ENCODE assay signal across 8 cellular contexts in the genomic region with DNA sequence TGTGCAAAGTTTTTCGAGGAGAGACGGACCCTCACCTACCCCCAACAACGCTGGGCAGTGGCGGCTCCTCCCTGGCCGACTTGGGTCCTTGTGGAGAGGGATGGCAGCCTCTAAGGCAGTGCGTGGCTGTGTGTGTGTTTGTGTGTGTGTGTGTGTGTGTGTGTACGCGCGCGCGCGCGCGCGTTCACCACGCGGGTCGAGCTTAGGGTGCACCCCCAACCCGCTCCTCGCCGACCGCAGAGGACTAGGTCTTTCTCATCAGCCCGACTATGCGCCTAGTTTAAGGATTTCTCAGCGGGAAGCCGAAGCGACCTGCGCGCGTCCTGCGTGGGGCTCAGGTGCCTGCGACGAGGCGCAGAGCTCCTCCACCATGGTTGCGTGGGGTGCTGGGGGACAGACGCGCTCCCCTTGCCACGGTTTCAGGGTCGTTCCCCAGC. TPM values are rescaled to one million over a fixed set of nuclear protein-coding genes. Genes with fewer than 3 reads are reported as not detected.
DNase-seq lines count a peak whose midpoint lies in the region; ATAC-seq, FAIRE-seq and TF ChIP-seq lines count a peak whose summit lies in the region.

No MANE protein-coding gene starts in this region.

- H3K27ac Mint-ChIP-seq in T-helper 17 cell (no peak overlapping the region), neural crest cell (ENCODE audit: unreplicated experiment) (peak overlapping the region; percentile 95)

- no peak for TF ChIP-seq CTCF in fibroblast of pulmonary artery (IDR thresholded peaks at IDR 0.05; ENCODE audit: low read length, missing control alignments)
- TF ChIP-seq CTCF in neural crest cell (conservative IDR thresholded peaks at IDR 0.05) = no peak

- peak; percentile 40 for ATAC-seq in T-helper 17 cell

- no peak for DNase-seq in T-helper 17 cell
- no peak for DNase-seq in fibroblast of pulmonary artery (ENCODE audit: low read depth)
- no peak for DNase-seq in neural crest cell (ENCODE audit: low read depth, low spot score)
- DNase-seq in HTR-8/SVneo (ENCODE audit: insufficient read length, low spot score) = no peak
- DNase-seq in stimulated activated CD4-positive, alpha-beta T cell treated with anti-CD3 and anti-CD28 coated beads, Interleukin-2, amount 100 ng/mL, for 48 hours = no peak
- DNase-seq in SKM-1 treated with dmso at 0.1 percent for 144 hours (lab: John Stamatoyannopoulos, UW; ENCODE audit: unreplicated experiment) = no peak
- DNase-seq in cerebellar nuclear complex (lab: John Stamatoyannopoulos, UW) = no peak

- peak overlapping the region; percentile 91 for H3K4me3 Mint-ChIP-seq in T-helper 17 cell
- H3K4me3 Mint-ChIP-seq in neural crest cell = peak overlapping the region; percentile 98

- H3K4me1 Mint-ChIP-seq in T-helper 17 cell = peaks cover 21% of the 10 kb centered on the region
- H3K4me1 Mint-ChIP-seq in neural crest cell = peaks cover 52% of the 10 kb centered on the region

- H3K9me3 ChIP-seq in T-helper 17 cell (ENCODE audit: control insufficient read depth, low read length, poor library complexity, severe bottlenecking) = no peaks in the 10 kb centered on the region

- FAIRE-seq in HTR-8/SVneo (lab: Jason Lieb, UNC) = no peak

- no peaks in the 10 kb centered on the region for H3K9me3 Mint-ChIP-seq in neural crest cell

- H3K27me3 Mint-ChIP-seq in T-helper 17 cell = peaks cover 56% of the 10 kb centered on the region
- peaks cover 4% of the 10 kb centered on the region for H3K27me3 Mint-ChIP-seq in neural crest cell (ENCODE audit: low read depth)

- H3K4me3 ChIP-seq in GM08714 (ENCODE audit: low read length) (peak overlapping the region; percentile 17; the same call in 1 of the 2 replicates), fibroblast of pulmonary artery (replicated peaks; ENCODE audit: low read depth, low read length) (peak overlapping the region; percentile 70)

- peaks cover 4% of the 10 kb centered on the region for H3K36me3 Mint-ChIP-seq in T-helper 17 cell (ENCODE audit: low read depth)
- H3K36me3 Mint-ChIP-seq in neural crest cell (ENCODE audit: low read depth) = no peaks in the 10 kb centered on the region

RNA-seq across cellular contexts. Expression of a gene that starts 0.9 kb away (rescaled TPM):
- total RNA-seq in T-helper 17 cell (1 to 10 TPM; 1.3 to 6.3 TPM), neural crest cell (60.9 and 64.4 TPM in 2 replicates)
